8 cellular contexts compared by ENCODE assay signal in genomic region chr20:32483351-32484220, GRCh38.
DNase-seq lines count a peak whose midpoint lies in the region; ATAC-seq and TF ChIP-seq lines count a peak whose summit lies in the region.

No MANE protein-coding gene starts in this region.

- H3K27me3 Mint-ChIP-seq in HFFc6 (ENCODE audit: insufficient read depth) (peaks cover 8% of the 10 kb centered on the region; the same call in 1 of the 2 replicates), memory B cell (no peaks in the 10 kb centered on the region)
- no peaks in the 10 kb centered on the region for H3K27me3 Mint-ChIP-seq in activated CD8-positive, alpha-beta T cell treated with anti-CD3 and anti-CD28 coated beads for 36 hours

- ATAC-seq in activated CD8-positive, alpha-beta T cell treated with anti-CD3 and anti-CD28 coated beads for 36 hours = peak; percentile 38
- ATAC-seq in memory B cell (ENCODE audit: low read depth) (peak; percentile 19), HG03565 (IDR thresholded peaks at IDR 0.05; ENCODE audit: unreplicated experiment) (no peak)

- H3K27ac Mint-ChIP-seq in HFFc6 = peak overlapping the region; percentile 54; the same call in 1 of the 2 replicates
- peak overlapping the region; percentile 64 for H3K27ac Mint-ChIP-seq in activated CD8-positive, alpha-beta T cell treated with anti-CD3 and anti-CD28 coated beads for 36 hours
- H3K27ac Mint-ChIP-seq in memory B cell = no peak overlapping the region

- peak overlapping the region; percentile 31 for H3K27ac ChIP-seq in AG04450 (ENCODE audit: low read depth, low read length)

- DNase-seq in AG04450 (ENCODE audit: low read depth, low spot score) (no peak), HFFc6 (peak; percentile 80), NCI-H748 treated with DMSO at 0.1 percent for 48 hours (lab: John Stamatoyannopoulos, UW) (peak; percentile 75), memory B cell (ENCODE audit: low spot score in 2 of 2) (no peak)
- DNase-seq in activated CD8-positive, alpha-beta T cell treated with anti-CD3 and anti-CD28 coated beads for 36 hours = peak; percentile 68
- DNase-seq in effector CD8-positive, alpha-beta T cell (lab: John Stamatoyannopoulos, UW) = peak; percentile 59
- DNase-seq in stimulated activated CD8-positive, alpha-beta memory T cell treated with anti-CD3 and anti-CD28 coated beads, Interleukin-15, amount 100 ng/mL, for 1 hour (ENCODE audit: low read depth) = peak; percentile 26

- H3K4me1 Mint-ChIP-seq in HFFc6 (ENCODE audit: low read depth) (peaks cover 25% of the 10 kb centered on the region), memory B cell (peaks cover 13% of the 10 kb centered on the region)
- peaks cover 43% of the 10 kb centered on the region for H3K4me1 Mint-ChIP-seq in activated CD8-positive, alpha-beta T cell treated with anti-CD3 and anti-CD28 coated beads for 36 hours (ENCODE audit: low read depth)

- H3K4me3 ChIP-seq in AG04450 (ENCODE audit: low read depth, low read length) = peak overlapping the region; percentile 72

- intact Hi-C loops in activated CD8-positive, alpha-beta T cell treated with anti-CD3 and anti-CD28 coated beads for 36 hours (cut with micrococcal nuclease) = no loop called here

- H3K27me3 ChIP-seq in AG04450 (ENCODE audit: control insufficient read depth, insufficient read depth, low read length) = peaks cover 2% of the 10 kb centered on the region

- H3K4me3 Mint-ChIP-seq in HFFc6 = peak overlapping the region; percentile 84
- peak overlapping the region; percentile 76 for H3K4me3 Mint-ChIP-seq in activated CD8-positive, alpha-beta T cell treated with anti-CD3 and anti-CD28 coated beads for 36 hours
- H3K4me3 Mint-ChIP-seq in memory B cell = peak overlapping the region; percentile 82

- POLR2A ChIA-PET in AG04450 (lab: Yijun Ruan, JAX) = interaction anchor here (0.6 to 2.1 kb wide), 2 partner anchors 8 to 224 kb away, joined by 6 to 14 read pairs; no protein-coding TSS in a partner anchor
- POLR2A ChIA-PET in activated CD8-positive, alpha-beta T cell treated with anti-CD3 and anti-CD28 coated beads for 36 hours (lab: Charles Lee) = interaction anchor here (0.6 to 3.1 kb wide), 7 partner anchors 8 to 155 kb away, joined by 3 to 15 read pairs (median 4); no protein-coding TSS in a partner anchor

- CTCF ChIA-PET in AG04450 (lab: Charles Lee) = interaction anchor here (0.5 to 2.5 kb wide), 3 partner anchors 26 to 169 kb away, joined by 3 to 14 read pairs (median 4); no protein-coding TSS in a partner anchor
- CTCF ChIA-PET in activated CD8-positive, alpha-beta T cell treated with anti-CD3 and anti-CD28 coated beads for 36 hours (lab: Charles Lee) = interaction anchor here (1.1 to 4.2 kb wide), 5 partner anchors 13 to 280 kb away, joined by 3 to 23 read pairs (median 3); no protein-coding TSS in a partner anchor

- TF ChIP-seq CTCF in AG04450 (IDR thresholded peaks at IDR 0.05; ENCODE audit: low read depth, low read length) = no peak
- peak; percentile 20; the same call in 1 of the 2 replicates for TF ChIP-seq CTCF in HFFc6 (IDR thresholded peaks at IDR 0.05)
- TF ChIP-seq CTCF in activated CD8-positive, alpha-beta T cell treated with anti-CD3 and anti-CD28 coated beads for 36 hours (IDR thresholded peaks at IDR 0.05) = no peak

- H3K9me3 ChIP-seq in AG04450 (ENCODE audit: control insufficient read depth, insufficient read depth, low read length) = no peaks in the 10 kb centered on the region; the same call in none of the 2 replicates

- H3K36me3 Mint-ChIP-seq in HFFc6 (ENCODE audit: low read depth) (peaks cover 4% of the 10 kb centered on the region; the same call in 1 of the 2 replicates), memory B cell (peaks cover 5% of the 10 kb centered on the region)
- peaks cover 3% of the 10 kb centered on the region for H3K36me3 Mint-ChIP-seq in activated CD8-positive, alpha-beta T cell treated with anti-CD3 and anti-CD28 coated beads for 36 hours (ENCODE audit: low read depth)

- H3K9me3 Mint-ChIP-seq in HFFc6 (peaks cover 3% of the 10 kb centered on the region), memory B cell (no peaks in the 10 kb centered on the region)
- H3K9me3 Mint-ChIP-seq in activated CD8-positive, alpha-beta T cell treated with anti-CD3 and anti-CD28 coated beads for 36 hours = peaks cover 5% of the 10 kb centered on the region

Comparison
In these comparisons a context has a peak if more than half of its experiments do, and no peak if none do; other contexts are left out.
1. DNase-seq: peak in HFFc6 (single experiment), NCI-H748 treated with DMSO at 0.1 percent for 48 hours (single experiment), activated CD8-positive, alpha-beta T cell treated with anti-CD3 and anti-CD28 coated beads for 36 hours (single experiment), effector CD8-positive, alpha-beta T cell (single experiment) and stimulated activated CD8-positive, alpha-beta memory T cell treated with anti-CD3 and anti-CD28 coated beads, Interleukin-15, amount 100 ng/mL, for 1 hour (single experiment); none in AG04450 (single experiment) and memory B cell (0 of 2).
2. Peak in every context shown above with its lines, with median percentiles within 50 percentile points of each other: H3K4me3 Mint-ChIP-seq.